ENCODE assay signal across 20 cellular contexts in the genomic region with DNA sequence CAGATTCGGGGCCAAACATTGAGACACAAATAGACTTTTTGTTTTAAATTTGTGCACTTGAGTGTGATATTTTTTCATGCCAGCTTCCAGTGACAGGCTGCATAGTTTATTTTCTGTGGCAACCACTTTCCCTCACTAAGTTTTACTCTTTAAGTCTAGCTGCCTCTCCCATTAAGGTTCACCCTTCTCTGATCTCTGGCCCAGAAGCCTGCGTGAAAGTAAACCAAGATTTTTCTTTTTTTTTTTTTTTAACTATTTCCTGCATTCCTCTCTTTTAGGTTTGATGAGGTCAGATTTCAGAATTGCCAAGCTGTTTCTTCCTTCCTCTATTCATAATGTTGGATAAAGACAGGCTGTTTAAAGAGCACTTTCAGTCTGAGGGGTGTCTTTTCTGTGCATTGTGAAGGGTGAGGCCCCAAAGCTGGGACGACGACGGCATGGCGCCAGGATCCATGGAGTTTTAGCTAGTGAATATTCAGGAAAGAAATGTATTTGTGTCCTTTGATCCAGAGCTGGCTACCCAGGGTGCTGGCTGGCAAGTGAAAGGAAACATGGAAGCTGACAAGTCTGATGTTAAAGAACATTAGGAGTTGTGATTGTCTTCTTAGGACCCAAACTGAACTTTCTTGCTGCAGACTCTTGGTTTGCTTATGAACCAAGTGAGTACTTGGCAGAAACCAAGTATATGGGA. TPM values are rescaled to one million over a fixed set of nuclear protein-coding genes. Genes with fewer than 3 reads are reported as not detected.
DNase-seq lines count a peak whose midpoint lies in the region; TF ChIP-seq lines count a peak whose summit lies in the region.
"Had no signal": no experiment of that assay in that cellular context is flagged by ENCODE, and none has a peak within 500 bp of the region (broad histone marks: within the 10 kb centered on the region; RNA-seq: fewer than 3 reads in every experiment).

No MANE protein-coding gene starts in this region.

- no peak overlapping the region for H3K4me2 ChIP-seq in trophoblast cell (ENCODE audit: low read length)

- no peak overlapping the region for H2BK120ac ChIP-seq in trophoblast cell (ENCODE audit: insufficient read depth, low read length, poor library complexity)

- DNase-seq in iPS-NIHi7 (ENCODE audit: extremely low spot score), result peak; percentile 11
- DNase-seq in trophoblast cell, result no peak
- DNase-seq in DMS53 (lab: John Stamatoyannopoulos, UW), result no peak
- DNase-seq in stimulated activated CD4-positive, alpha-beta T cell treated with anti-CD3 and anti-CD28 coated beads, Interleukin-15, amount 100 ng/mL, for 24 hours, result no peak
- no peak for DNase-seq in MV-4-11 (lab: John Stamatoyannopoulos, UW)
- DNase-seq: activated B cell treated with CpG ODN at 0.5 μM for 24 hours; activated CD4-positive, alpha-beta T cell treated with anti-CD3 and anti-CD28 coated beads, Interleukin-2, amount 50 U/mL, for 4 hours; activated naive CD8-positive, alpha-beta T cell treated with anti-CD3 and anti-CD28 coated beads, Interleukin-2, amount 10 ng/mL, durations not matched to agents 7 days and 5 days; brain microvascular endothelial cell; CD4-positive, alpha-beta memory T cell; HCEC 1CT; lower lobe of right lung; NCI-H146; NCI-H524 treated with DMSO at 0.1 percent for 48 hours; T-helper 9 cell; uterus had no signal

- H4K8ac ChIP-seq in trophoblast cell (ENCODE audit: low read depth, low read length), result peak overlapping the region; percentile 77

- H3K36me3 Mint-ChIP-seq in brain, result peaks cover 32% of the 10 kb centered on the region
- H3K36me3 Mint-ChIP-seq: activated naive CD8-positive, alpha-beta T cell treated with anti-CD3 and anti-CD28 coated beads, Interleukin-2, amount 10 ng/mL, durations not matched to agents 7 days and 5 days; CD4-positive, alpha-beta memory T cell had no signal

- H3K36me3 ChIP-seq in HUES48 (ENCODE audit: control insufficient read depth, insufficient read depth, low read length) (no peaks in the 10 kb centered on the region), trophoblast cell (ENCODE audit: control insufficient read depth in 1 of 2, insufficient read depth in 2 of 2, low read length in 2 of 2) (no peaks in the 10 kb centered on the region)
- H3K36me3 ChIP-seq: brain microvascular endothelial cell, lower lobe of right lung, uterus had no signal

- TF ChIP-seq CTCF in brain (conservative IDR thresholded peaks at IDR 0.05), result no peak

- WGBS in trophoblast cell (ENCODE audit: extremely low coverage, insufficient coverage, insufficient read length), result no CpG with 5 or more reads among the region's 6 CpGs

- H3K4me3 ChIP-seq in HUES48 (ENCODE audit: low read depth, low read length) (no peak overlapping the region), trophoblast cell (ENCODE audit: low read depth, low read length) (no peak overlapping the region)
- H3K4me3 ChIP-seq: K562, lower lobe of right lung, uterus had no signal

- H3K27me3 ChIP-seq in HUES48 (ENCODE audit: control insufficient read depth, insufficient read depth, low read length) (no peaks in the 10 kb centered on the region), trophoblast cell (ENCODE audit: insufficient read depth, low read length) (no peaks in the 10 kb centered on the region)
- H3K27me3 ChIP-seq: brain microvascular endothelial cell, uterus had no signal

- peaks cover 39% of the 10 kb centered on the region for H3K4me1 Mint-ChIP-seq in brain
- H3K4me1 Mint-ChIP-seq: activated B cell treated with CpG ODN at 0.5 μM for 24 hours; activated naive CD8-positive, alpha-beta T cell treated with anti-CD3 and anti-CD28 coated beads, Interleukin-2, amount 10 ng/mL, durations not matched to agents 7 days and 5 days; CD4-positive, alpha-beta memory T cell had no signal

- peak overlapping the region; percentile 68 for H2BK5ac ChIP-seq in trophoblast cell (ENCODE audit: low read depth, low read length, poor library complexity)

- peak overlapping the region; percentile 78 to 86 (median 85) for H3K27ac Mint-ChIP-seq in brain
- H3K27ac Mint-ChIP-seq: activated B cell treated with CpG ODN at 0.5 μM for 24 hours; activated naive CD8-positive, alpha-beta T cell treated with anti-CD3 and anti-CD28 coated beads, Interleukin-2, amount 10 ng/mL, durations not matched to agents 7 days and 5 days; CD4-positive, alpha-beta memory T cell had no signal

- peak overlapping the region; percentile 70 for H4K12ac ChIP-seq in trophoblast cell (ENCODE audit: low read depth, low read length)

- H3K9me3 Mint-ChIP-seq in brain, result peaks cover 12 to 38% (median 22%) of the 10 kb centered on the region in 5 experiments
- H3K9me3 Mint-ChIP-seq: activated B cell treated with CpG ODN at 0.5 μM for 24 hours; activated naive CD8-positive, alpha-beta T cell treated with anti-CD3 and anti-CD28 coated beads, Interleukin-2, amount 10 ng/mL, durations not matched to agents 7 days and 5 days had no signal

- H3K27ac ChIP-seq in HUES48 (ENCODE audit: low read depth, low read length) (peak overlapping the region; percentile 70), trophoblast cell (ENCODE audit: low read depth, low read length) (peak overlapping the region; percentile 17)
- H3K27ac ChIP-seq: brain microvascular endothelial cell, lower lobe of right lung, parathyroid adenoma, uterus had no signal

- no peak overlapping the region for H3K23ac ChIP-seq in trophoblast cell (ENCODE audit: low read length)

- no peaks in the 10 kb centered on the region for H3K79me2 ChIP-seq in trophoblast cell (ENCODE audit: control insufficient read depth, insufficient read depth, low read length, poor library complexity)
- H3K79me2 ChIP-seq: parathyroid adenoma had no signal

- H3K9me3 ChIP-seq in HUES48 (ENCODE audit: control insufficient read depth, insufficient read depth, low read length), result no peaks in the 10 kb centered on the region
- no peaks in the 10 kb centered on the region for H3K9me3 ChIP-seq in trophoblast cell (ENCODE audit: insufficient read depth, low read depth, low read length)
- H3K9me3 ChIP-seq: lower lobe of right lung, uterus had no signal

- peak overlapping the region; percentile 95 for H2BK12ac ChIP-seq in trophoblast cell (ENCODE audit: low read length)

- peaks cover 4% of the 10 kb centered on the region for H3K27me3 Mint-ChIP-seq in brain
- H3K27me3 Mint-ChIP-seq: activated naive CD8-positive, alpha-beta T cell treated with anti-CD3 and anti-CD28 coated beads, Interleukin-2, amount 10 ng/mL, durations not matched to agents 7 days and 5 days had no signal

- H3K14ac ChIP-seq in trophoblast cell (ENCODE audit: low read length), result peak overlapping the region; percentile 82

- H3K4me1 ChIP-seq in HUES48 (ENCODE audit: control insufficient read depth, insufficient read depth, low read length), result peaks cover 25% of the 10 kb centered on the region
- peaks cover 5 to 7% of the 10 kb centered on the region in 2 experiments for H3K4me1 ChIP-seq in trophoblast cell (ENCODE audit: control insufficient read depth in 1 of 2, insufficient read depth in 2 of 2, low read length in 2 of 2)
- H3K4me1 ChIP-seq: lower lobe of right lung, parathyroid adenoma, uterus had no signal

- peak overlapping the region; percentile 90 for H3K18ac ChIP-seq in trophoblast cell (ENCODE audit: low read length)

- no peak overlapping the region for H2AK5ac ChIP-seq in trophoblast cell (ENCODE audit: low read length)

- H3K4me3 Mint-ChIP-seq in brain, result peak overlapping the region; percentile 28 to 72 (median 52)
- H3K4me3 Mint-ChIP-seq: activated B cell treated with CpG ODN at 0.5 μM for 24 hours; activated naive CD8-positive, alpha-beta T cell treated with anti-CD3 and anti-CD28 coated beads, Interleukin-2, amount 10 ng/mL, durations not matched to agents 7 days and 5 days; CD4-positive, alpha-beta memory T cell had no signal

- H3K9ac ChIP-seq in HUES48 (ENCODE audit: low read depth, low read length) (no peak overlapping the region), trophoblast cell (ENCODE audit: low read length) (no peak overlapping the region)
- H3K9ac ChIP-seq: parathyroid adenoma had no signal

- peak overlapping the region; percentile 21 for H3K4ac ChIP-seq in trophoblast cell (ENCODE audit: low read depth, low read length)

- H4K91ac ChIP-seq in trophoblast cell (ENCODE audit: low read depth, low read length), result peak overlapping the region; percentile 73

- no peaks in the 10 kb centered on the region for H3K79me1 ChIP-seq in trophoblast cell (ENCODE audit: low read length)

- H2AFZ ChIP-seq in trophoblast cell (ENCODE audit: insufficient read depth, low read length, poor library complexity), result no peak overlapping the region
- H2AFZ ChIP-seq: parathyroid adenoma had no signal

RNA-seq across cellular contexts. Expression of gene DOK5, which starts 50.7 kb away (rescaled TPM):
- 5.7 TPM for polyA plus RNA-seq in brain (ENCODE audit: insufficient read depth, low read depth, low replicate concordance)
- 26.2 and 28.9 TPM in 2 replicates for polyA plus RNA-seq in trophoblast cell (2013)
- polyA plus RNA-seq: CD4-positive, alpha-beta memory T cell; K562 had no signal
